ENCODE assay signal across 8 cellular contexts in genomic region chr13:44989941-44990340, GRCh38. TPM values are rescaled to one million over a fixed set of nuclear protein-coding genes. Genes with fewer than 3 reads are reported as not detected.
DNase-seq lines count a peak whose midpoint lies in the region; ATAC-seq and TF ChIP-seq lines count a peak whose summit lies in the region.

No MANE protein-coding gene starts in this region.

- peaks cover 92% of the 10 kb centered on the region for H3K79me2 ChIP-seq in DND-41 (ENCODE audit: insufficient read depth, low read length)

- H3K4me3 ChIP-seq in DND-41 (ENCODE audit: low read depth in 1 of 2, low read length in 2 of 2) (peak overlapping the region; percentile 94 to 98), iPS-15b (ENCODE audit: low read depth, low read length) (peak overlapping the region; percentile 76)

- H3K27ac ChIP-seq in DND-41 (ENCODE audit: low read length), result peak overlapping the region; percentile 80

- H3K36me3 Mint-ChIP-seq in activated naive CD8-positive, alpha-beta T cell, result no peaks in the 10 kb centered on the region

- no peaks in the 10 kb centered on the region for H3K9me3 Mint-ChIP-seq in activated naive CD8-positive, alpha-beta T cell (ENCODE audit: low read depth)

- H2AFZ ChIP-seq in DND-41 (ENCODE audit: low read depth, low read length), result peak overlapping the region; percentile 98

- no peaks in the 10 kb centered on the region for H3K9me3 ChIP-seq in DND-41 (ENCODE audit: insufficient read depth, low read length, severe bottlenecking)
- H3K9me3 ChIP-seq in iPS-15b (ENCODE audit: control insufficient read depth, insufficient read depth, low read length), result no peaks in the 10 kb centered on the region

- peak overlapping the region; percentile 98 for H3K4me3 Mint-ChIP-seq in activated naive CD8-positive, alpha-beta T cell

- H3K4me1 Mint-ChIP-seq in activated naive CD8-positive, alpha-beta T cell (ENCODE audit: low read depth), result peaks cover 60% of the 10 kb centered on the region

- H3K4me1 ChIP-seq in DND-41 (ENCODE audit: insufficient read depth, low read length), result peaks cover 51% of the 10 kb centered on the region
- no peaks in the 10 kb centered on the region for H3K4me1 ChIP-seq in iPS-15b (ENCODE audit: control insufficient read depth, insufficient read depth, low read length)

- no peaks in the 10 kb centered on the region for H3K27me3 Mint-ChIP-seq in activated naive CD8-positive, alpha-beta T cell

- no peak for TF ChIP-seq CTCF in DND-41 (IDR thresholded peaks at IDR 0.05; ENCODE audit: borderline replicate concordance, extremely low read depth, low read length, poor library complexity, severe bottlenecking)

- peak overlapping the region; percentile 96 for H3K27ac Mint-ChIP-seq in activated naive CD8-positive, alpha-beta T cell

- ATAC-seq in DND-41 (ENCODE audit: insufficient read depth, low read depth), result no peak
- ATAC-seq in HG03159 (IDR thresholded peaks at IDR 0.05; ENCODE audit: unreplicated experiment), result peak; percentile 18
- ATAC-seq in HG03175 (IDR thresholded peaks at IDR 0.05; ENCODE audit: unreplicated experiment), result no peak
- no peak for ATAC-seq in HG03442 (IDR thresholded peaks at IDR 0.05; ENCODE audit: unreplicated experiment)

- no peak for DNase-seq in DND-41
- peak; percentile 27 for DNase-seq in stimulated activated CD8-positive, alpha-beta memory T cell treated with anti-CD3 and anti-CD28 coated beads, Interleukin-4, amount 100 ng/mL, for 48 hours
- no peak for DNase-seq in H4 (ENCODE audit: low spot score)

- peak overlapping the region; percentile 93 for H3K4me2 ChIP-seq in DND-41 (ENCODE audit: insufficient read depth, low read length)

- H3K36me3 ChIP-seq in DND-41 (ENCODE audit: insufficient read depth, low read length), result peaks cover 20% of the 10 kb centered on the region
- H3K36me3 ChIP-seq in iPS-15b (ENCODE audit: control insufficient read depth, insufficient read depth, low read length), result no peaks in the 10 kb centered on the region

- no peaks in the 10 kb centered on the region for H3K27me3 ChIP-seq in DND-41 (ENCODE audit: insufficient read depth, low read length, poor library complexity)
- no peaks in the 10 kb centered on the region for H3K27me3 ChIP-seq in iPS-15b (ENCODE audit: control insufficient read depth, insufficient read depth, low read length)

- peaks cover 13% of the 10 kb centered on the region; the same call in 1 of the 2 replicates for H4K20me1 ChIP-seq in DND-41 (ENCODE audit: insufficient read depth, low read length)

- H3K9ac ChIP-seq in DND-41 (ENCODE audit: low read depth, low read length) (peak overlapping the region; percentile 85), iPS-15b (ENCODE audit: low read depth, low read length) (peak overlapping the region; percentile 50)

RNA-seq across cellular contexts. Expression of gene GPALPP1, which starts 0.6 kb away (rescaled TPM):
- 16.2 and 16.6 TPM in 2 replicates for total RNA-seq in H4 (2014; rRNA removed; shearing (Covaris generic))

RNA-seq across cellular contexts. Expression of gene NUFIP1, which starts 0.7 kb away (rescaled TPM):
- total RNA-seq in H4 (2014; rRNA removed; shearing (Covaris generic)), result 3.1 and 3.9 TPM in 2 replicates
